27 cellular contexts compared by ENCODE assay signal in the genomic region with DNA sequence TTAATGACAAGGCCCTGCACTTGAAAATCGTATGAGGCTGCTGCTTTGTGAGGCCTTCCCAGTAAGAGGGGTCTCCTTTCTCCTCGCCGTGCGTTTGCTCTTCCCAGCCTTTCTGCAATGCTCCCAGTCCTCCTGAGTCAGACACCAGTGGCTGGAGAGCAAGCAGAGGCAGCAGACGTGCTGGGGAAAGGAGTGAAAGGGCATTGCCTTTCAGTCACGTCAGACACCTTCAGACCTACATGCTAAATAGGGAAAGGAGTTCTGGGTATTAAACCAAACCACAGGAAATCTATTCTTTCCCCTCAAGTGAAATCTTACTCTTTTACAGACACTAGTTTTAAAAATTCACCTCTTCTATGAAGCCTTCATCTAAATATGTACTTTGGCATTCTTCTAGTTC.
DNase-seq lines count a peak whose midpoint lies in the region; ATAC-seq, FAIRE-seq and TF ChIP-seq lines count a peak whose summit lies in the region.
"Had no signal": no experiment of that assay in that cellular context is flagged by ENCODE, and none has a peak within 500 bp of the region (broad histone marks: within the 10 kb centered on the region; RNA-seq: fewer than 3 reads in every experiment).

No MANE protein-coding gene starts in this region.

- POLR2A ChIA-PET in GM12878 (lab: Charles Lee), result no interaction called here

- RAD21 ChIA-PET in GM12878 (lab: Charles Lee; ENCODE audit: unreplicated experiment), result no interaction called here

- DNase-seq in GM12891 (ENCODE audit: insufficient read length, low spot score), result no peak
- DNase-seq in KG1 (lab: John Stamatoyannopoulos, UW), result peak; percentile 50
- no peak for DNase-seq in GM12878 (ENCODE audit: low read depth, low spot score)
- no peak for DNase-seq in NCI-H1694 (lab: John Stamatoyannopoulos, UW)
- no peak for DNase-seq in RCC 7860 (ENCODE audit: low spot score)
- no peak for DNase-seq in glomerular visceral epithelial cell (ENCODE audit: extremely low spot score)
- DNase-seq: CD4-positive, alpha-beta T cell; HFFc6; MG63; NCI-H1694 treated with DMSO at 0.1 percent for 48 hours; NCI-H2081; NCI-H2227 treated with DMSO at 0.1 percent for 48 hours; NCI-H526 treated with DMSO at 0.1 percent for 48 hours; OCI-M1; Peyer's patch; SK-N-SH; SW 1271; T-helper 2 cell had no signal

- no peak overlapping the region for H3K4me2 ChIP-seq in GM12878 (ENCODE audit: control insufficient read depth, insufficient read depth)
- H3K4me2 ChIP-seq: GM23338, SK-N-SH had no signal

- H3K79me2 ChIP-seq in GM12878 (ENCODE audit: control insufficient read depth, insufficient read depth, low read length), result no peaks in the 10 kb centered on the region

- no peaks in the 10 kb centered on the region for H4K20me1 ChIP-seq in GM12878 (ENCODE audit: control insufficient read depth, insufficient read depth)
- H4K20me1 ChIP-seq: BLaER1 treated with 17β-estradiol and CSF1 and Interleukin-3, amounts not matched to agents 10 nM and 100 nM had no signal

- WGBS in GM12878 (ENCODE audit: insufficient coverage, insufficient replicate concordance, low lambda C conversion rate, missing lambda C conversion rate), result 25% methylated on average over 6 of the region's 6 CpGs

- no TSS peak for BruUV-seq in GM12878 (replicated peaks; lab: Mats Ljungman, UMichigan)

- intact Hi-C loops in GM12878 (cut with micrococcal nuclease; ENCODE audit: unreplicated experiment), result no loop called here

- no peaks in the 10 kb centered on the region for H3K36me3 ChIP-seq in GM12878 (ENCODE audit: control insufficient read depth in 2 of 2, insufficient read depth in 2 of 2, low read length in 1 of 2)
- H3K36me3 ChIP-seq: BLaER1 treated with 17β-estradiol and CSF1 and Interleukin-3, amounts not matched to agents 10 nM and 100 nM; HAP-1; MG63; Peyer's patch had no signal

- no peaks in the 10 kb centered on the region for H3K4me1 ChIP-seq in GM12878 (ENCODE audit: control insufficient read depth, insufficient read depth, low read length)
- H3K4me1 ChIP-seq: HAP-1, Peyer's patch had no signal

- no peak for TF ChIP-seq EP300 in GM12878 (IDR thresholded peaks at IDR 0.05; ENCODE audit: borderline replicate concordance in 1 of 2, control insufficient read depth in 1 of 2, low read depth in 2 of 2, low read length in 2 of 2)

- TF ChIP-seq POLR2A in GM12891 (IDR thresholded peaks at IDR 0.05; ENCODE audit: low read depth, low read length), result no peak
- TF ChIP-seq POLR2A in GM12878 (IDR thresholded peaks at IDR 0.05; ENCODE audit: low read depth, low read length), result no peak

- H3K9me3 ChIP-seq in GM12878 (replicated peaks; ENCODE audit: control insufficient read depth, insufficient read depth, low read length), result no peaks in the 10 kb centered on the region; the same call in 2 of the 3 replicates
- H3K9me3 ChIP-seq: HAP-1, MG63, Peyer's patch, SK-N-SH had no signal

- no peak overlapping the region for H2AFZ ChIP-seq in GM12878 (ENCODE audit: control insufficient read depth, low read depth, low read length)
- H2AFZ ChIP-seq: GM23338 had no signal

- FAIRE-seq in GM12891 (lab: Jason Lieb, UNC) (peak; percentile 52), GM12878 (lab: Jason Lieb, UNC) (no peak), RCC 7860 (lab: Jason Lieb, UNC) (no peak)
- FAIRE-seq: A204.1, D721Med, G401.6, GM19239, HepG2 had no signal

- CTCF ChIA-PET in GM12878 (lab: Yijun Ruan, JAX), result no interaction called here

- TF ChIP-seq RAD21 in GM12878 (IDR thresholded peaks at IDR 0.05; ENCODE audit: insufficient read depth, low read depth, low read length), result no peak

- no peak for TF ChIP-seq CTCF in GM12878 (IDR thresholded peaks at IDR 0.05 in 2 of 3, conservative IDR thresholded peaks at IDR 0.05 in 1 of 3; ENCODE audit: control insufficient read depth in 2 of 3, extremely low read depth in 1 of 3, insufficient read depth in 1 of 3, low read depth in 3 of 3, low read length in 3 of 3)

- H3K4me3 ChIP-seq in GM12878, result no peak overlapping the region
- H3K4me3 ChIP-seq: BLaER1 treated with 17β-estradiol and CSF1 and Interleukin-3, amounts not matched to agents 10 nM and 100 nM; GM23338; HAP-1; MG63; Peyer's patch had no signal

- ATAC-seq in GM12878 (peak; percentile 58), HG03442 (IDR thresholded peaks at IDR 0.05; ENCODE audit: unreplicated experiment) (no peak)
- ATAC-seq: GM23338, HepG2 had no signal

- H3K27me3 ChIP-seq in GM12878 (replicated peaks in 1 of 2; ENCODE audit: control insufficient read depth in 2 of 2, insufficient read depth in 2 of 2, low read length in 1 of 2), result no peaks in the 10 kb centered on the region; a peak in 2 of 4 replicates
- H3K27me3 ChIP-seq: BLaER1 treated with 17β-estradiol and CSF1 and Interleukin-3, amounts not matched to agents 10 nM and 100 nM; MG63; Peyer's patch had no signal

- H3K9ac ChIP-seq in GM12878 (ENCODE audit: control insufficient read depth, insufficient read depth, low read length), result no peak overlapping the region
- H3K9ac ChIP-seq: BLaER1 treated with 17β-estradiol and CSF1 and Interleukin-3, amounts not matched to agents 10 nM and 100 nM; SK-N-SH had no signal

- SMC1A ChIA-PET in GM12878 (lab: Charles Lee; ENCODE audit: uncharacterized antibody, unreplicated experiment), result interaction anchor here (1.4 kb wide), 1 partner anchor 9 kb away, joined by 5 read pairs; no protein-coding TSS in a partner anchor

- in situ Hi-C loops in GM12878 (cut with MboI), result no loop called here

- no peak overlapping the region for H3K27ac ChIP-seq in GM12878 (ENCODE audit: control insufficient read depth, insufficient read depth)
- H3K27ac ChIP-seq: BLaER1 treated with 17β-estradiol and CSF1 and Interleukin-3, amounts not matched to agents 10 nM and 100 nM; Peyer's patch had no signal

TF ChIP-seq in GM12891, 5 proteins besides CTCF, POLR2A, EP300 and RAD21:
- TF ChIP-seq PAX5 (IDR thresholded peaks at IDR 0.05; ENCODE audit: insufficient read depth, low read length, severe bottlenecking), result no peak
- TF ChIP-seq TAF1 (IDR thresholded peaks at IDR 0.05; ENCODE audit: low read depth, low read length), result no peak
- TF ChIP-seq POU2F2 (IDR thresholded peaks at IDR 0.05; ENCODE audit: low read depth, low read length), result no peak
- TF ChIP-seq SPI1 (IDR thresholded peaks at IDR 0.05; ENCODE audit: low read depth, low read length), result no peak
- no peak for TF ChIP-seq POLR2AphosphoS5 (IDR thresholded peaks at IDR 0.05; ENCODE audit: low read depth, low read length)

TF ChIP-seq in GM12878, 131 proteins besides CTCF, POLR2A, EP300 and RAD21:
- no peak for TF ChIP-seq CBFB (IDR thresholded peaks at IDR 0.05; ENCODE audit: low read depth)
- no peak for TF ChIP-seq MEF2A (IDR thresholded peaks at IDR 0.05; ENCODE audit: insufficient read depth, low read depth, low read length)
- TF ChIP-seq CHD1 (IDR thresholded peaks at IDR 0.05; ENCODE audit: low read depth, low read length), result no peak
- no peak for TF ChIP-seq POU2F2 (IDR thresholded peaks at IDR 0.05; ENCODE audit: borderline replicate concordance, low read depth, low read length)
- TF ChIP-seq ZNF217 (IDR thresholded peaks at IDR 0.05), result no peak
- no peak for TF ChIP-seq MYB (IDR thresholded peaks at IDR 0.05; ENCODE audit: borderline replicate concordance, low read depth, low read length)
- TF ChIP-seq FOS (IDR thresholded peaks at IDR 0.05; ENCODE audit: borderline replicate concordance, extremely low read depth, insufficient read length), result no peak
- peak; percentile 13; the same call in 1 of the 2 replicates for TF ChIP-seq RUNX3 (IDR thresholded peaks at IDR 0.05; ENCODE audit: low read length)
- no peak for TF ChIP-seq CREM (IDR thresholded peaks at IDR 0.05; ENCODE audit: low read depth)
